7 cellular contexts compared by ENCODE assay signal in genomic region chr20:13221313-13221672, GRCh38.
DNase-seq lines count a peak whose midpoint lies in the region; ATAC-seq and TF ChIP-seq lines count a peak whose summit lies in the region.

No MANE protein-coding gene starts in this region.

- TF ChIP-seq CTCF in epithelial cell of esophagus (IDR thresholded peaks at IDR 0.05; ENCODE audit: insufficient read depth, low read depth, low read length, missing control alignments): no peak

- H3K36me3 ChIP-seq in stomach smooth muscle (ENCODE audit: control insufficient read depth in 2 of 2, insufficient read depth in 2 of 2, low read length in 2 of 2): no peaks in the 10 kb centered on the region

- no peak overlapping the region for H3K27ac ChIP-seq in stomach smooth muscle (ENCODE audit: low read length)

- no peaks in the 10 kb centered on the region for H3K27me3 ChIP-seq in stomach smooth muscle (ENCODE audit: control insufficient read depth in 1 of 2, insufficient read depth in 2 of 2, low read length in 2 of 2)

- no peaks in the 10 kb centered on the region for H3K9me3 ChIP-seq in stomach smooth muscle (ENCODE audit: control insufficient read depth in 2 of 2, low read length in 2 of 2)

- DNase-seq in epithelial cell of esophagus (ENCODE audit: low read depth) (no peak), LoVo (ENCODE audit: low spot score) (no peak), SHP77 (lab: John Stamatoyannopoulos, UW) (no peak), epidermal melanocyte (ENCODE audit: insufficient read length, low spot score) (no peak)

- peak overlapping the region; percentile 48 for H3K4me3 ChIP-seq in epithelial cell of esophagus (ENCODE audit: low read length)
- H3K4me3 ChIP-seq in stomach smooth muscle (ENCODE audit: low read length in 2 of 2): peak overlapping the region; percentile 80

- H3K9ac ChIP-seq in stomach smooth muscle (ENCODE audit: low read length in 2 of 2): no peak overlapping the region

- peaks cover 17% of the 10 kb centered on the region for H3K4me1 ChIP-seq in stomach smooth muscle (ENCODE audit: control insufficient read depth, insufficient read depth, low read length)

- peak; percentile 38 for ATAC-seq in GM21390 (IDR thresholded peaks at IDR 0.05; ENCODE audit: unreplicated experiment)
- peak; percentile 39 for ATAC-seq in HG03432 (IDR thresholded peaks at IDR 0.05; ENCODE audit: unreplicated experiment)
